In genomic region chr2:88115825-88116518, GRCh38 we compare ENCODE assay signal across 22 cellular contexts. TPM values are rescaled to one million over a fixed set of nuclear protein-coding genes. Genes with fewer than 3 reads are reported as not detected.
DNase-seq lines count a peak whose midpoint lies in the region; ATAC-seq, FAIRE-seq and TF ChIP-seq lines count a peak whose summit lies in the region.
"Had no signal": no experiment of that assay in that cellular context is flagged by ENCODE, and none has a peak within 500 bp of the region (broad histone marks: within the 10 kb centered on the region; RNA-seq: fewer than 3 reads in every experiment).

No MANE protein-coding gene starts in this region.

- no peaks in the 10 kb centered on the region for H4K20me1 ChIP-seq in K562 (replicated peaks; ENCODE audit: control insufficient read depth, insufficient read depth, low read length)

- no peak for TF ChIP-seq EP300 in K562 (IDR thresholded peaks at IDR 0.05; ENCODE audit: low read length)

- no peak for FAIRE-seq in K562 (lab: Jason Lieb, UNC)
- FAIRE-seq: GM12878 had no signal

- no peaks in the 10 kb centered on the region for H3K9me1 ChIP-seq in K562 (ENCODE audit: control insufficient read depth, insufficient read depth, low read length)

- no peak for TF ChIP-seq RAD21 in K562 (CRISPR knock-in tag; conservative IDR thresholded peaks at IDR 0.05 in 1 of 2, IDR thresholded peaks at IDR 0.05 in 1 of 2)

- intact Hi-C loops in left ventricle myocardium superior (cut with micrococcal nuclease) (no loop called here), Right ventricle myocardium inferior (cut with DNase I) (no loop called here), K562 (cut with micrococcal nuclease) (no loop called here), gastrocnemius medialis (cut with DNase I; ENCODE audit: low total_unique reads) (loop anchor here (5.0 kb wide), 1 partner anchor 59 kb away; the partner anchor contains the start of gene KRCC1)

- H3K4me1 ChIP-seq in K562 (replicated peaks in 1 of 2; ENCODE audit: control insufficient read depth in 2 of 2, insufficient read depth in 2 of 2, low read length in 2 of 2) (no peaks in the 10 kb centered on the region), gastrocnemius medialis (peaks cover 8 to 27% of the 10 kb centered on the region in 2 donors)
- H3K4me1 ChIP-seq: BE2C had no signal

- ATAC-seq in left ventricle myocardium superior (peak; percentile 5), Right ventricle myocardium inferior (no peak), K562 (peak; percentile 35; the same call in 2 of the 3 replicates), gastrocnemius medialis (peak in 1 of 2 donors; percentile 32), left lobe of liver (no peak)
- ATAC-seq: GM12878 had no signal

- POLR2A ChIA-PET in K562 (lab: Yijun Ruan, JAX), result no interaction called here

- BruUV-seq in K562 (replicated peaks; lab: Mats Ljungman, UMichigan), result no TSS peak

- H3K4me3 ChIP-seq in K562 (no peak overlapping the region), gastrocnemius medialis (no peak overlapping the region)
- H3K4me3 ChIP-seq: GM12878 had no signal

- H2AFZ ChIP-seq in K562 (ENCODE audit: low read depth, low read length), result no peak overlapping the region

- no peak overlapping the region for H3K4me2 ChIP-seq in K562 (ENCODE audit: insufficient read depth, low read length)

- H3K27ac ChIP-seq in K562 (ENCODE audit: extremely low read depth, low read depth, low read length) (no peak overlapping the region), gastrocnemius medialis (peak overlapping the region in 3 of 4 donors; percentile 18 to 74 (median 56))

- no peak for TF ChIP-seq POLR2A in K562 (conservative IDR thresholded peaks at IDR 0.05)
- no peak for TF ChIP-seq POLR2A in gastrocnemius medialis (IDR thresholded peaks at IDR 0.05)

- CTCF ChIA-PET in K562 (lab: Yijun Ruan, JAX; ENCODE audit: low intra/inter-chr PET ratio), result no interaction called here

- H3K9ac ChIP-seq in K562 (ENCODE audit: insufficient read depth in 1 of 2, low read depth in 2 of 2, low read length in 2 of 2), result no peak overlapping the region

- H3K27me3 ChIP-seq in K562 (ENCODE audit: control insufficient read depth in 2 of 2, insufficient read depth in 2 of 2, low read length in 2 of 2), result peaks cover 32 to 40% of the 10 kb centered on the region in 2 experiments
- no peaks in the 10 kb centered on the region for H3K27me3 ChIP-seq in gastrocnemius medialis
- H3K27me3 ChIP-seq: BE2C had no signal

- 4% methylated on average over 9 of the region's 10 CpGs for WGBS in K562 (ENCODE audit: insufficient coverage, low coverage, missing lambda C conversion rate)

- H3K9me3 ChIP-seq in K562 (replicated peaks; ENCODE audit: control insufficient read depth, insufficient read depth, low read depth, low read length) (no peaks in the 10 kb centered on the region), gastrocnemius medialis (no peaks in the 10 kb centered on the region)
- H3K9me3 ChIP-seq: BE2C had no signal

- TF ChIP-seq CTCF in K562 (IDR thresholded peaks at IDR 0.05 in 2 of 3, conservative IDR thresholded peaks at IDR 0.05 in 1 of 3; ENCODE audit: insufficient read depth in 2 of 3, low read depth in 1 of 3, low read length in 3 of 3) (no peak), gastrocnemius medialis (IDR thresholded peaks at IDR 0.05 in 4 of 5, conservative IDR thresholded peaks at IDR 0.05 in 1 of 5) (no peak)

- in situ Hi-C loops in K562 (cut with MboI), result no loop called here
- in situ Hi-C loops in gastrocnemius medialis (cut with MboI; ENCODE audit: low sequenced_read_pairs in 4 of 4), result no loop called here

- DNase-seq in left ventricle myocardium superior (no peak), Right ventricle myocardium inferior (ENCODE audit: missing footprints) (no peak), K562 (ENCODE audit: extremely low read depth in 1 of 4, low spot score in 3 of 4) (no peak), islet precursor cell (peak; percentile 39), gastrocnemius medialis (no peak), left lobe of liver (ENCODE audit: low spot score) (no peak), NCI-H1417 treated with DMSO at 0.1 percent for 48 hours (lab: John Stamatoyannopoulos, UW) (no peak)
- DNase-seq: ACHN; BE2C; C1 segment of cervical spinal cord; CD4-positive, CD25-positive, alpha-beta regulatory T cell; CD8-positive, alpha-beta memory T cell; COR-L47; DMS 273 treated with DMSO at 0.1 percent for 48 hours; DMS53; DND-41; EL; GOT3; H9 had no signal

- no peaks in the 10 kb centered on the region for H3K79me2 ChIP-seq in K562 (ENCODE audit: control insufficient read depth, insufficient read depth, low read length)

- H3K36me3 ChIP-seq in K562 (ENCODE audit: control insufficient read depth, insufficient read depth, low read length), result no peaks in the 10 kb centered on the region
- peaks cover 0 to 16% of the 10 kb centered on the region in 2 donors for H3K36me3 ChIP-seq in gastrocnemius medialis
- H3K36me3 ChIP-seq: BE2C had no signal

TF ChIP-seq in K562, 482 proteins besides CTCF, POLR2A, EP300 and RAD21 (continues in another document):
- TF ChIP-seq MLX (CRISPR knock-in tag; conservative IDR thresholded peaks at IDR 0.05), result no peak

RNA-seq across cellular contexts. Expression of gene FABP1, which starts 11.9 kb away (rescaled TPM):
- total RNA-seq in left ventricle myocardium superior (not detected), Right ventricle myocardium inferior (not detected), K562 (2014; rRNA removed) (not detected in 2 replicates), K562 (2014; rRNA removed; fragmentation: Illumina TruSeq; extraction: Trizol) (not detected in 2 replicates), K562 (2015; rRNA removed; fragmentation: Illumina TruSeq; extraction: Trizol) (not detected in 2 replicates), K562 (2021) (0.64 and 0.98 TPM in 2 replicates), gastrocnemius medialis (10 to 100 TPM in 1 of 4 donors, 1 to 10 TPM in 2, under 1 TPM in 1; 0.41 to 11.6 (median 5.2) TPM), left lobe of liver (351 TPM)
- total RNA-seq in K562 (2011; cell fraction: chromatin; rRNA removed; ENCODE audit: low replicate concordance), result not detected in 2 replicates
- not detected in 2 replicates for total RNA-seq in K562 (2011; cell fraction: nucleolus; rRNA removed)
- not detected in 2 replicates for total RNA-seq in K562 (2011; cell fraction: nucleoplasm; rRNA removed)
- polyA plus RNA-seq in K562 (2011; rRNA removed) (not detected in 2 replicates), K562 (2014; fragmentation: Illumina TruSeq; extraction: Trizol) (not detected in 2 replicates), K562 (2014; fragmentation: Nextera tagmentation; extraction: Ambion mirVana) (not detected), K562 (2014; rRNA removed) (not detected in 2 replicates)
- not detected in 2 replicates for polyA plus RNA-seq in K562 (2011; cell fraction: cytosol; rRNA removed)
- polyA plus RNA-seq in K562 (2011; cell fraction: nucleus; rRNA removed), result not detected in 2 replicates
- polyA plus RNA-seq in K562 (2012), result not detected in 2 replicates
- not detected in 2 replicates for polyA minus RNA-seq in K562 (2011; rRNA and poly(A)+ RNA removed)
- not detected in 2 replicates for polyA minus RNA-seq in K562 (2011; cell fraction: cytosol; rRNA and poly(A)+ RNA removed)
- not detected in 2 replicates for polyA minus RNA-seq in K562 (2011; cell fraction: nucleus; rRNA and poly(A)+ RNA removed)
- total RNA-seq: A172; CD4-positive, CD25-positive, alpha-beta regulatory T cell; CD8-positive, alpha-beta memory T cell; G401; GM12878; H9 had no signal
- polyA plus RNA-seq: CD4-positive, CD25-positive, alpha-beta regulatory T cell; CD8-positive, alpha-beta memory T cell; GM12878 had no signal

RNA-seq across cellular contexts. Expression of gene SMYD1, which starts 48.3 kb away (rescaled TPM):
- total RNA-seq in left ventricle myocardium superior (492 TPM), Right ventricle myocardium inferior (544 TPM), K562 (2014; rRNA removed) (not detected in 2 replicates), K562 (2014; rRNA removed; fragmentation: Illumina TruSeq; extraction: Trizol) (not detected in 2 replicates), K562 (2015; rRNA removed; fragmentation: Illumina TruSeq; extraction: Trizol) (not detected in 2 replicates), K562 (2021) (not detected in 2 replicates), gastrocnemius medialis (100 to 1,000 TPM; 107 to 214 (median 147) TPM), left lobe of liver (not detected)
- not detected in 2 replicates for total RNA-seq in K562 (2011; cell fraction: chromatin; rRNA removed; ENCODE audit: low replicate concordance)
- not detected in 2 replicates for total RNA-seq in K562 (2011; cell fraction: nucleolus; rRNA removed)
- not detected in 2 replicates for total RNA-seq in K562 (2011; cell fraction: nucleoplasm; rRNA removed)
- polyA plus RNA-seq in K562 (2011; rRNA removed) (not detected in 2 replicates), K562 (2014; fragmentation: Illumina TruSeq; extraction: Trizol) (not detected in 2 replicates), K562 (2014; fragmentation: Nextera tagmentation; extraction: Ambion mirVana) (not detected), K562 (2014; rRNA removed) (not detected in 2 replicates)
- polyA plus RNA-seq in K562 (2011; cell fraction: cytosol; rRNA removed), result not detected in 2 replicates
- polyA plus RNA-seq in K562 (2011; cell fraction: nucleus; rRNA removed), result not detected in 2 replicates
- polyA plus RNA-seq in K562 (2012), result not detected in 2 replicates
- polyA minus RNA-seq in K562 (2011; rRNA and poly(A)+ RNA removed), result not detected in 2 replicates
- polyA minus RNA-seq in K562 (2011; cell fraction: cytosol; rRNA and poly(A)+ RNA removed), result not detected in 2 replicates
- polyA minus RNA-seq in K562 (2011; cell fraction: nucleus; rRNA and poly(A)+ RNA removed), result not detected in 2 replicates
- total RNA-seq: A172; CD4-positive, CD25-positive, alpha-beta regulatory T cell; CD8-positive, alpha-beta memory T cell; G401; GM12878; H9 had no signal
- polyA plus RNA-seq: CD4-positive, CD25-positive, alpha-beta regulatory T cell; CD8-positive, alpha-beta memory T cell had no signal

RNA-seq across cellular contexts. Expression of gene THNSL2, which starts 54.2 kb away (rescaled TPM):
- 31.8 TPM for total RNA-seq in left ventricle myocardium superior
- total RNA-seq in Right ventricle myocardium inferior, result 31.2 TPM
- not detected in 2 replicates for total RNA-seq in K562 (2011; cell fraction: chromatin; rRNA removed; ENCODE audit: low replicate concordance)
- total RNA-seq in K562 (2011; cell fraction: nucleolus; rRNA removed), result not detected in 2 replicates
- total RNA-seq in K562 (2011; cell fraction: nucleoplasm; rRNA removed), result not detected in 2 replicates
- total RNA-seq in K562 (2014; rRNA removed), result not detected in 2 replicates
- total RNA-seq in K562 (2014; rRNA removed; fragmentation: Illumina TruSeq; extraction: Trizol), result not detected in 2 replicates
- total RNA-seq in K562 (2015; rRNA removed; fragmentation: Illumina TruSeq; extraction: Trizol), result not detected in 2 replicates
- 0.54 TPM in 1 of 2 replicates, not detected in the other for total RNA-seq in K562 (2021)
- polyA plus RNA-seq in K562 (2011; rRNA removed), result not detected in 2 replicates
- polyA plus RNA-seq in K562 (2011; cell fraction: cytosol; rRNA removed), result not detected in 2 replicates
- not detected in 2 replicates for polyA plus RNA-seq in K562 (2011; cell fraction: nucleus; rRNA removed)
- not detected in 2 replicates for polyA plus RNA-seq in K562 (2012)
- polyA plus RNA-seq in K562 (2014; fragmentation: Illumina TruSeq; extraction: Trizol), result not detected in 2 replicates
- polyA plus RNA-seq in K562 (2014; fragmentation: Nextera tagmentation; extraction: Ambion mirVana), result not detected
- polyA plus RNA-seq in K562 (2014; rRNA removed), result not detected in 2 replicates
- not detected in 2 replicates for polyA minus RNA-seq in K562 (2011; rRNA and poly(A)+ RNA removed)
- not detected in 2 replicates for polyA minus RNA-seq in K562 (2011; cell fraction: cytosol; rRNA and poly(A)+ RNA removed)
- not detected in 2 replicates for polyA minus RNA-seq in K562 (2011; cell fraction: nucleus; rRNA and poly(A)+ RNA removed)
- 10 to 100 TPM; 11.4 to 77.4 (median 47.1) TPM for total RNA-seq in gastrocnemius medialis
- 58.6 TPM for total RNA-seq in left lobe of liver
- total RNA-seq: G401 had no signal
- polyA plus RNA-seq: CD8-positive, alpha-beta memory T cell; GM12878 had no signal

Comparison
In these comparisons a context has a peak if more than half of its experiments do, and no peak if none do; other contexts are left out.
1. ATAC-seq: peak in left ventricle myocardium superior (single experiment) and K562 (single experiment); none in Right ventricle myocardium inferior (single experiment) and left lobe of liver (single experiment).
2. RNA of gene FABP1, which starts 11.9 kb away (total RNA-seq): 351 TPM in left lobe of liver (single experiment); 0.41 to 11.6 TPM in gastrocnemius medialis, not detected in Right ventricle myocardium inferior (single experiment), not detected in left ventricle myocardium superior (single experiment) and 0.64 to 0.98 TPM in K562; every median in the first group is over 10 times any median in the second.
3. RNA of gene SMYD1, which starts 48.3 kb away (total RNA-seq): 544 TPM in Right ventricle myocardium inferior (single experiment), 492 TPM in left ventricle myocardium superior (single experiment) and 107 to 214 TPM in gastrocnemius medialis; not detected in left lobe of liver (single experiment) and not detected in K562; every median in the first group is over 100 times any median in the second.
4. RNA of gene THNSL2, which starts 54.2 kb away (total RNA-seq): 58.6 TPM in left lobe of liver (single experiment), 11.4 to 77.4 TPM in gastrocnemius medialis, 31.8 TPM in left ventricle myocardium superior (single experiment) and 31.2 TPM in Right ventricle myocardium inferior (single experiment); 0.54 TPM in K562; every median in the first group is over 4 times any median in the second.